In genomic region chr2:172423120-172423519, GRCh38 we compare ENCODE assay signal across 25 cellular contexts.
"Had no signal": no experiment of that assay in that cellular context is flagged by ENCODE, and none has a peak within 500 bp of the region (broad histone marks: within the 10 kb centered on the region; RNA-seq: fewer than 3 reads in every experiment).

No MANE protein-coding gene starts in this region.

- H3K27ac Mint-ChIP-seq: activated CD4-positive, alpha-beta memory T cell treated with anti-CD3 and anti-CD28 coated beads, Interleukin-2, amount 10 ng/mL, durations not matched to agents 7 days and 5 days; activated naive CD8-positive, alpha-beta T cell treated with anti-CD3 and anti-CD28 coated beads, Interleukin-2, amount 50 U/mL, for 24 hours; activated T-helper 2 cell treated with anti-CD3 and anti-CD28 coated beads, Interferon-gamma antibody, Interleukin-2, Interleukin-4, amounts not matched to agents 10 μg/mL and 5 μg/mL and 100 μg/mL, durations not matched to agents 14 hours and 24 hours and 36 hours; immature natural killer cell; mesothelial cell of epicardium; progenitor cell of endocrine pancreas had no signal

- H3K4me1 Mint-ChIP-seq: mesothelial cell of epicardium had no signal

- H3K36me3 Mint-ChIP-seq: immature natural killer cell, mesothelial cell of epicardium had no signal

- H3K27ac ChIP-seq: ovary, skin epidermis, testis, transverse colon had no signal

- ATAC-seq: activated naive CD8-positive, alpha-beta T cell treated with anti-CD3 and anti-CD28 coated beads, Interleukin-2, amount 50 U/mL, for 24 hours; esophagus mucosa; left colon; sciatic nerve; stimulated activated naive CD8-positive, alpha-beta T cell treated with anti-CD3 and anti-CD28 coated beads, Interleukin-15, Interleukin-2, amounts not matched to agents 100 U/mL and 50 U/mL, for 24 hours had no signal

- H3K27me3 ChIP-seq: ovary, testis had no signal

- H3K4me3 ChIP-seq: ovary, skin epidermis, testis, transverse colon had no signal

- H3K9me3 ChIP-seq: ovary, testis, transverse colon had no signal

- DNase-seq: activated CD4-positive, alpha-beta memory T cell treated with anti-CD3 and anti-CD28 coated beads, Interleukin-2, amount 10 ng/mL, durations not matched to agents 7 days and 5 days; activated naive CD8-positive, alpha-beta T cell treated with anti-CD3 and anti-CD28 coated beads, Interleukin-2, amount 50 U/mL, for 24 hours; amygdala; caudate nucleus; cortex of kidney; foreskin fibroblast; head of caudate nucleus; hypothalamus; immature natural killer cell; kidney; left colon; naive B cell; ovary; stimulated activated CD4-positive, alpha-beta T cell treated with anti-CD3 and anti-CD28 coated beads, Interleukin-12 subunit alpha, Interleukin-12 subunit beta, amount 100 ng/mL, for 4 hours; stimulated activated CD4-positive, alpha-beta T cell treated with anti-CD3 and anti-CD28 coated beads, Interleukin-4, amount 100 ng/mL, for 1 hour; stimulated activated naive CD8-positive, alpha-beta T cell treated with anti-CD3 and anti-CD28 coated beads, Interleukin-15, Interleukin-2, amounts not matched to agents 100 U/mL and 50 U/mL, for 24 hours; SW 1271; testis; transverse colon had no signal

- H3K9me3 Mint-ChIP-seq: activated naive CD8-positive, alpha-beta T cell treated with anti-CD3 and anti-CD28 coated beads, Interleukin-2, amount 50 U/mL, for 24 hours; activated T-helper 2 cell treated with anti-CD3 and anti-CD28 coated beads, Interferon-gamma antibody, Interleukin-2, Interleukin-4, amounts not matched to agents 10 μg/mL and 5 μg/mL and 100 μg/mL, durations not matched to agents 14 hours and 24 hours and 36 hours; immature natural killer cell had no signal

- H3K4me3 Mint-ChIP-seq: activated CD4-positive, alpha-beta memory T cell treated with anti-CD3 and anti-CD28 coated beads, Interleukin-2, amount 10 ng/mL, durations not matched to agents 7 days and 5 days; activated naive CD8-positive, alpha-beta T cell treated with anti-CD3 and anti-CD28 coated beads, Interleukin-2, amount 50 U/mL, for 24 hours; immature natural killer cell; mesothelial cell of epicardium; naive B cell had no signal
